ENCODE assay signal across 1 cellular context in the genomic region with DNA sequence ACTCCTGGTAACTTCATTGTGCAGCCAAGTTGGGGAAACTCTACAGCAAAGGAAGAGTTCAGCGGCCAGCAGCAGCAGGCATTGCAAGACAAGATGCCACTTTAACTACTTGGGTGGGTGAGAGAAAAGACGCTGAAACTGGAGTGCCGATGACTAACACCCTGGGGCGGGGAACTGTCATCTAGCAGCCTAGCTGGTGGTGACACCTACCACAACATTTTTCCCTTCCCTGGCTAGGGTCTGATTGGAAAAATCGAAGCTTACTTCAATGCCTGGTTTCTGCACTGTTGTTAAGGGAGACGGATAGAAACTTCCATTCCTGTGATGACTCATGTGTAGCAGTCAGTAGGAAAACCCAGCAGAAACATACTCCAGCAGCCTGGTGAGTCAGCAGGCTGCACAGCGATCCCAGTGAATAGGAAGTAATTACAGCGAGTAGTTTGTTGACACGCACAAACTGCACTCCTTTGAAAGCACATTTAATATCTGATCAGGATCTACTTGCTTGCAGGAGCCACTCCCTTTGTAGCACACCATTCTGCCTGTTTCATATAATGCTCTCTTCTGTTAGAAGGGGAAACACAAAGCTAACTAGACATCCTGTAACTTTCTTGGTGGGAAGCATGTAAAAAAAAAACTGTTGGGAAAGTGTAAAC.
TF ChIP-seq lines count a peak whose summit lies in the region.

No MANE protein-coding gene starts in this region.

TF ChIP-seq in HepG2, 621 proteins besides CTCF, POLR2A, EP300 and RAD21 (continued from another document and continues in another):
- TF ChIP-seq NBN (conservative IDR thresholded peaks at IDR 0.05): no peak
- TF ChIP-seq ZNF589 (CRISPR knock-in tag; conservative IDR thresholded peaks at IDR 0.05): no peak
- 0 out of 4 replicates have a peak, but pooled peaks of 1 of the 2 experiments have one; percentile 16 for TF ChIP-seq NR2F1 (CRISPR knock-in tag; IDR thresholded peaks at IDR 0.05)
- TF ChIP-seq, protein P1, sequence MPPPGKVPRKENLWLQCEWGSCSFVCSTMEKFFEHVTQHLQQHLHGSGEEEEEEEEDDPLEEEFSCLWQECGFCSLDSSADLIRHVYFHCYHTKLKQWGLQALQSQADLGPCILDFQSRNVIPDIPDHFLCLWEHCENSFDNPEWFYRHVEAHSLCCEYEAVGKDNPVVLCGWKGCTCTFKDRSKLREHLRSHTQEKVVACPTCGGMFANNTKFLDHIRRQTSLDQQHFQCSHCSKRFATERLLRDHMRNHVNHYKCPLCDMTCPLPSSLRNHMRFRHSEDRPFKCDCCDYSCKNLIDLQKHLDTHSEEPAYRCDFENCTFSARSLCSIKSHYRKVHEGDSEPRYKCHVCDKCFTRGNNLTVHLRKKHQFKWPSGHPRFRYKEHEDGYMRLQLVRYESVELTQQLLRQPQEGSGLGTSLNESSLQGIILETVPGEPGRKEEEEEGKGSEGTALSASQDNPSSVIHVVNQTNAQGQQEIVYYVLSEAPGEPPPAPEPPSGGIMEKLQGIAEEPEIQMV (CRISPR knock-in tag; IDR thresholded peaks at IDR 0.05; ENCODE audit: low read depth): no peak
- TF ChIP-seq, protein P2, sequence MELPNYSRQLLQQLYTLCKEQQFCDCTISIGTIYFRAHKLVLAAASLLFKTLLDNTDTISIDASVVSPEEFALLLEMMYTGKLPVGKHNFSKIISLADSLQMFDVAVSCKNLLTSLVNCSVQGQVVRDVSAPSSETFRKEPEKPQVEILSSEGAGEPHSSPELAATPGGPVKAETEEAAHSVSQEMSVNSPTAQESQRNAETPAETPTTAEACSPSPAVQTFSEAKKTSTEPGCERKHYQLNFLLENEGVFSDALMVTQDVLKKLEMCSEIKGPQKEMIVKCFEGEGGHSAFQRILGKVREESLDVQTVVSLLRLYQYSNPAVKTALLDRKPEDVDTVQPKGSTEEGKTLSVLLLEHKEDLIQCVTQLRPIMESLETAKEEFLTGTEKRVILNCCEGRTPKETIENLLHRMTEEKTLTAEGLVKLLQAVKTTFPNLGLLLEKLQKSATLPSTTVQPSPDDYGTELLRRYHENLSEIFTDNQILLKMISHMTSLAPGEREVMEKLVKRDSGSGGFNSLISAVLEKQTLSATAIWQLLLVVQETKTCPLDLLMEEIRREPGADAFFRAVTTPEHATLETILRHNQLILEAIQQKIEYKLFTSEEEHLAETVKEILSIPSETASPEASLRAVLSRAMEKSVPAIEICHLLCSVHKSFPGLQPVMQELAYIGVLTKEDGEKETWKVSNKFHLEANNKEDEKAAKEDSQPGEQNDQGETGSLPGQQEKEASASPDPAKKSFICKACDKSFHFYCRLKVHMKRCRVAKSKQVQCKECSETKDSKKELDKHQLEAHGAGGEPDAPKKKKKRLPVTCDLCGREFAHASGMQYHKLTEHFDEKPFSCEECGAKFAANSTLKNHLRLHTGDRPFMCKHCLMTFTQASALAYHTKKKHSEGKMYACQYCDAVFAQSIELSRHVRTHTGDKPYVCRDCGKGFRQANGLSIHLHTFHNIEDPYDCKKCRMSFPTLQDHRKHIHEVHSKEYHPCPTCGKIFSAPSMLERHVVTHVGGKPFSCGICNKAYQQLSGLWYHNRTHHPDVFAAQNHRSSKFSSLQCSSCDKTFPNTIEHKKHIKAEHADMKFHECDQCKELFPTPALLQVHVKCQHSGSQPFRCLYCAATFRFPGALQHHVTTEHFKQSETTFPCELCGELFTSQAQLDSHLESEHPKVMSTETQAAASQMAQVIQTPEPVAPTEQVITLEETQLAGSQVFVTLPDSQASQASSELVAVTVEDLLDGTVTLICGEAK (IDR thresholded peaks at IDR 0.05): no peak
- TF ChIP-seq, protein P2 (CRISPR knock-in tag; IDR thresholded peaks at IDR 0.05): no peak
- TF ChIP-seq, protein P3, sequence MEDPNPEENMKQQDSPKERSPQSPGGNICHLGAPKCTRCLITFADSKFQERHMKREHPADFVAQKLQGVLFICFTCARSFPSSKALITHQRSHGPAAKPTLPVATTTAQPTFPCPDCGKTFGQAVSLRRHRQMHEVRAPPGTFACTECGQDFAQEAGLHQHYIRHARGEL (CRISPR knock-in tag; IDR thresholded peaks at IDR 0.05): no peak
- TF ChIP-seq, protein P4, sequence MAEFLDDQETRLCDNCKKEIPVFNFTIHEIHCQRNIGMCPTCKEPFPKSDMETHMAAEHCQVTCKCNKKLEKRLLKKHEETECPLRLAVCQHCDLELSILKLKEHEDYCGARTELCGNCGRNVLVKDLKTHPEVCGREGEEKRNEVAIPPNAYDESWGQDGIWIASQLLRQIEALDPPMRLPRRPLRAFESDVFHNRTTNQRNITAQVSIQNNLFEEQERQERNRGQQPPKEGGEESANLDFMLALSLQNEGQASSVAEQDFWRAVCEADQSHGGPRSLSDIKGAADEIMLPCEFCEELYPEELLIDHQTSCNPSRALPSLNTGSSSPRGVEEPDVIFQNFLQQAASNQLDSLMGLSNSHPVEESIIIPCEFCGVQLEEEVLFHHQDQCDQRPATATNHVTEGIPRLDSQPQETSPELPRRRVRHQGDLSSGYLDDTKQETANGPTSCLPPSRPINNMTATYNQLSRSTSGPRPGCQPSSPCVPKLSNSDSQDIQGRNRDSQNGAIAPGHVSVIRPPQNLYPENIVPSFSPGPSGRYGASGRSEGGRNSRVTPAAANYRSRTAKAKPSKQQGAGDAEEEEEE (CRISPR knock-in tag; IDR thresholded peaks at IDR 0.05; ENCODE audit: borderline replicate concordance): no peak
- TF ChIP-seq MAF1 (CRISPR knock-in tag; IDR thresholded peaks at IDR 0.05; ENCODE audit: borderline replicate concordance): no peak
- TF ChIP-seq CBFB (CRISPR knock-in tag; IDR thresholded peaks at IDR 0.05): 0 out of 2 replicates have a peak, but pooled peaks have one; percentile 31
- TF ChIP-seq ZNF326 (CRISPR knock-in tag; IDR thresholded peaks at IDR 0.05; ENCODE audit: borderline replicate concordance): no peak
- TF ChIP-seq ZFY (CRISPR knock-in tag; IDR thresholded peaks at IDR 0.05): no peak
- peak; percentile 75 for TF ChIP-seq HDAC2 (CRISPR knock-in tag; IDR thresholded peaks at IDR 0.05)
- no peak for TF ChIP-seq ZNF460 (CRISPR knock-in tag; IDR thresholded peaks at IDR 0.05; ENCODE audit: borderline replicate concordance)
- TF ChIP-seq SIX4 (CRISPR knock-in tag; IDR thresholded peaks at IDR 0.05): peak; percentile 57; the same call in 1 of the 2 replicates
- no peak for TF ChIP-seq ADNP (CRISPR knock-in tag; IDR thresholded peaks at IDR 0.05)
- TF ChIP-seq, protein P5, sequence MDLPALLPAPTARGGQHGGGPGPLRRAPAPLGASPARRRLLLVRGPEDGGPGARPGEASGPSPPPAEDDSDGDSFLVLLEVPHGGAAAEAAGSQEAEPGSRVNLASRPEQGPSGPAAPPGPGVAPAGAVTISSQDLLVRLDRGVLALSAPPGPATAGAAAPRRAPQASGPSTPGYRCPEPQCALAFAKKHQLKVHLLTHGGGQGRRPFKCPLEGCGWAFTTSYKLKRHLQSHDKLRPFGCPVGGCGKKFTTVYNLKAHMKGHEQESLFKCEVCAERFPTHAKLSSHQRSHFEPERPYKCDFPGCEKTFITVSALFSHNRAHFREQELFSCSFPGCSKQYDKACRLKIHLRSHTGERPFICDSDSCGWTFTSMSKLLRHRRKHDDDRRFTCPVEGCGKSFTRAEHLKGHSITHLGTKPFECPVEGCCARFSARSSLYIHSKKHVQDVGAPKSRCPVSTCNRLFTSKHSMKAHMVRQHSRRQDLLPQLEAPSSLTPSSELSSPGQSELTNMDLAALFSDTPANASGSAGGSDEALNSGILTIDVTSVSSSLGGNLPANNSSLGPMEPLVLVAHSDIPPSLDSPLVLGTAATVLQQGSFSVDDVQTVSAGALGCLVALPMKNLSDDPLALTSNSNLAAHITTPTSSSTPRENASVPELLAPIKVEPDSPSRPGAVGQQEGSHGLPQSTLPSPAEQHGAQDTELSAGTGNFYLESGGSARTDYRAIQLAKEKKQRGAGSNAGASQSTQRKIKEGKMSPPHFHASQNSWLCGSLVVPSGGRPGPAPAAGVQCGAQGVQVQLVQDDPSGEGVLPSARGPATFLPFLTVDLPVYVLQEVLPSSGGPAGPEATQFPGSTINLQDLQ (CRISPR knock-in tag; IDR thresholded peaks at IDR 0.05): no peak
- TF ChIP-seq NFATC3 (CRISPR knock-in tag; IDR thresholded peaks at IDR 0.05): no peak
- TF ChIP-seq ZBTB1 (CRISPR knock-in tag; IDR thresholded peaks at IDR 0.05; ENCODE audit: borderline replicate concordance): no peak
- no peak for TF ChIP-seq U2AF1 (optimal IDR thresholded peaks at IDR 0.05; ENCODE audit: low read depth, low read length)
- no peak for TF ChIP-seq ZSCAN20 (CRISPR knock-in tag; IDR thresholded peaks at IDR 0.05; ENCODE audit: borderline replicate concordance)
- TF ChIP-seq ZNF772 (CRISPR knock-in tag; IDR thresholded peaks at IDR 0.05): no peak
- TF ChIP-seq ZNF558 (CRISPR knock-in tag; IDR thresholded peaks at IDR 0.05; ENCODE audit: borderline replicate concordance): no peak
- TF ChIP-seq, protein P6, sequence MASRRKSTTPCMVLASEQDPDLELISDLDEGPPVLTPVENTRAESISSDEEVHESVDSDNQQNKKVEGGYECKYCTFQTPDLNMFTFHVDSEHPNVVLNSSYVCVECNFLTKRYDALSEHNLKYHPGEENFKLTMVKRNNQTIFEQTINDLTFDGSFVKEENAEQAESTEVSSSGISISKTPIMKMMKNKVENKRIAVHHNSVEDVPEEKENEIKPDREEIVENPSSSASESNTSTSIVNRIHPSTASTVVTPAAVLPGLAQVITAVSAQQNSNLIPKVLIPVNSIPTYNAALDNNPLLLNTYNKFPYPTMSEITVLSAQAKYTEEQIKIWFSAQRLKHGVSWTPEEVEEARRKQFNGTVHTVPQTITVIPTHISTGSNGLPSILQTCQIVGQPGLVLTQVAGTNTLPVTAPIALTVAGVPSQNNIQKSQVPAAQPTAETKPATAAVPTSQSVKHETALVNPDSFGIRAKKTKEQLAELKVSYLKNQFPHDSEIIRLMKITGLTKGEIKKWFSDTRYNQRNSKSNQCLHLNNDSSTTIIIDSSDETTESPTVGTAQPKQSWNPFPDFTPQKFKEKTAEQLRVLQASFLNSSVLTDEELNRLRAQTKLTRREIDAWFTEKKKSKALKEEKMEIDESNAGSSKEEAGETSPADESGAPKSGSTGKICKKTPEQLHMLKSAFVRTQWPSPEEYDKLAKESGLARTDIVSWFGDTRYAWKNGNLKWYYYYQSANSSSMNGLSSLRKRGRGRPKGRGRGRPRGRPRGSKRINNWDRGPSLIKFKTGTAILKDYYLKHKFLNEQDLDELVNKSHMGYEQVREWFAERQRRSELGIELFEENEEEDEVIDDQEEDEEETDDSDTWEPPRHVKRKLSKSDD (CRISPR knock-in tag; IDR thresholded peaks at IDR 0.05; ENCODE audit: low read depth): no peak
- TF ChIP-seq, protein P7, sequence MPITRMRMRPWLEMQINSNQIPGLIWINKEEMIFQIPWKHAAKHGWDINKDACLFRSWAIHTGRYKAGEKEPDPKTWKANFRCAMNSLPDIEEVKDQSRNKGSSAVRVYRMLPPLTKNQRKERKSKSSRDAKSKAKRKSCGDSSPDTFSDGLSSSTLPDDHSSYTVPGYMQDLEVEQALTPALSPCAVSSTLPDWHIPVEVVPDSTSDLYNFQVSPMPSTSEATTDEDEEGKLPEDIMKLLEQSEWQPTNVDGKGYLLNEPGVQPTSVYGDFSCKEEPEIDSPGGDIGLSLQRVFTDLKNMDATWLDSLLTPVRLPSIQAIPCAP (CRISPR knock-in tag; IDR thresholded peaks at IDR 0.05; ENCODE audit: low read depth): no peak
- no peak for TF ChIP-seq MTA3 (CRISPR knock-in tag; IDR thresholded peaks at IDR 0.05)
- no peak for TF ChIP-seq ZNF552 (CRISPR knock-in tag; IDR thresholded peaks at IDR 0.05; ENCODE audit: borderline replicate concordance)
- TF ChIP-seq, protein P8, sequence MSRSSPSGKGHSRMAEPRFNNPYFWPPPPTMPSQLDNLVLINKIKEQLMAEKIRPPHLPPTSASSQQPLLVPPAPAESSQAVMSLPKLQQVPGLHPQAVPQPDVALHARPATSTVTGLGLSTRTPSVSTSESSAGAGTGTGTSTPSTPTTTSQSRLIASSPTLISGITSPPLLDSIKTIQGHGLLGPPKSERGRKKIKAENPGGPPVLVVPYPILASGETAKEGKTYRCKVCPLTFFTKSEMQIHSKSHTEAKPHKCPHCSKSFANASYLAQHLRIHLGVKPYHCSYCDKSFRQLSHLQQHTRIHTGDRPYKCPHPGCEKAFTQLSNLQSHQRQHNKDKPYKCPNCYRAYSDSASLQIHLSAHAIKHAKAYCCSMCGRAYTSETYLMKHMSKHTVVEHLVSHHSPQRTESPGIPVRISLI (CRISPR knock-in tag; IDR thresholded peaks at IDR 0.05; ENCODE audit: borderline replicate concordance): peak; percentile 61; the same call in 1 of the 2 replicates
- no peak for TF ChIP-seq ZFP37 (CRISPR knock-in tag; IDR thresholded peaks at IDR 0.05; ENCODE audit: borderline replicate concordance)
- TF ChIP-seq PPARG (CRISPR knock-in tag; conservative IDR thresholded peaks at IDR 0.05): no peak; the same call in 1 of the 2 replicates
- no peak for TF ChIP-seq U2AF2 (IDR thresholded peaks at IDR 0.05; ENCODE audit: low read depth, low read length)
- peak; percentile 47 for TF ChIP-seq CCAR2 (optimal IDR thresholded peaks at IDR 0.05; ENCODE audit: low read depth, low read length)
- peak; percentile 72 for TF ChIP-seq ZSCAN9 (CRISPR knock-in tag; IDR thresholded peaks at IDR 0.05; ENCODE audit: borderline replicate concordance)
- peak; percentile 79; the same call in 1 of the 2 replicates for TF ChIP-seq KLF11 (CRISPR knock-in tag; IDR thresholded peaks at IDR 0.05)
- TF ChIP-seq HNRNPLL (IDR thresholded peaks at IDR 0.05; ENCODE audit: low read depth, low read length, poor library complexity, severe bottlenecking): no peak
- TF ChIP-seq EED (CRISPR knock-in tag; IDR thresholded peaks at IDR 0.05): no peak
- TF ChIP-seq ZNF138 (CRISPR knock-in tag; IDR thresholded peaks at IDR 0.05; ENCODE audit: low read depth): no peak
- no peak for TF ChIP-seq MTA1 (CRISPR knock-in tag; IDR thresholded peaks at IDR 0.05; ENCODE audit: borderline replicate concordance)
- TF ChIP-seq XRCC5 (optimal IDR thresholded peaks at IDR 0.05; ENCODE audit: low read length): peak; percentile 37
- TF ChIP-seq ZNF234 (CRISPR knock-in tag; conservative IDR thresholded peaks at IDR 0.05): no peak
